Comparison of ENCODE assay signal across 1 cellular context in genomic region chr17:66192378-66192687, GRCh38.
TF ChIP-seq lines count a peak whose summit lies in the region.

No MANE protein-coding gene starts in this region.

TF ChIP-seq in HEK293, 187 proteins besides CTCF, POLR2A, EP300 and RAD21 (continued from another document):
- TF ChIP-seq ZNF488 (tag by site-specific recombination; IDR thresholded peaks at IDR 0.05): no peak
- TF ChIP-seq ZNF473 (tag by site-specific recombination; IDR thresholded peaks at IDR 0.05): no peak
- TF ChIP-seq ZNF768 (tag by site-specific recombination; IDR thresholded peaks at IDR 0.05): no peak
- no peak for TF ChIP-seq GLI2 (tag by site-specific recombination; IDR thresholded peaks at IDR 0.05; ENCODE audit: borderline replicate concordance, low read depth)
- no peak for TF ChIP-seq ZNF433 (tag by site-specific recombination; IDR thresholded peaks at IDR 0.05; ENCODE audit: low read depth)
- TF ChIP-seq ZNF544 (tag by site-specific recombination; IDR thresholded peaks at IDR 0.05): no peak
- no peak for TF ChIP-seq ZNF324 (tag by site-specific recombination; IDR thresholded peaks at IDR 0.05)
- TF ChIP-seq MYNN (tag by site-specific recombination; IDR thresholded peaks at IDR 0.05; ENCODE audit: borderline replicate concordance): no peak
- TF ChIP-seq ZNF623 (tag by site-specific recombination; IDR thresholded peaks at IDR 0.05): no peak
- TF ChIP-seq ZFP69B (tag by site-specific recombination; IDR thresholded peaks at IDR 0.05): no peak
- no peak for TF ChIP-seq KLF1 (tag by site-specific recombination; IDR thresholded peaks at IDR 0.05)
- TF ChIP-seq ZNF19 (tag by site-specific recombination; IDR thresholded peaks at IDR 0.05; ENCODE audit: low read depth): no peak
- no peak for TF ChIP-seq ZBTB7A (tag by site-specific recombination; IDR thresholded peaks at IDR 0.05; ENCODE audit: low read depth)
- TF ChIP-seq FEZF1 (tag by site-specific recombination; IDR thresholded peaks at IDR 0.05): no peak
- TF ChIP-seq SP3 (tag by site-specific recombination; IDR thresholded peaks at IDR 0.05): no peak
- TF ChIP-seq ZBTB17 (tag by site-specific recombination; IDR thresholded peaks at IDR 0.05): 0 out of 2 replicates have a peak, but pooled peaks have one; percentile 7
- TF ChIP-seq, protein P1, sequence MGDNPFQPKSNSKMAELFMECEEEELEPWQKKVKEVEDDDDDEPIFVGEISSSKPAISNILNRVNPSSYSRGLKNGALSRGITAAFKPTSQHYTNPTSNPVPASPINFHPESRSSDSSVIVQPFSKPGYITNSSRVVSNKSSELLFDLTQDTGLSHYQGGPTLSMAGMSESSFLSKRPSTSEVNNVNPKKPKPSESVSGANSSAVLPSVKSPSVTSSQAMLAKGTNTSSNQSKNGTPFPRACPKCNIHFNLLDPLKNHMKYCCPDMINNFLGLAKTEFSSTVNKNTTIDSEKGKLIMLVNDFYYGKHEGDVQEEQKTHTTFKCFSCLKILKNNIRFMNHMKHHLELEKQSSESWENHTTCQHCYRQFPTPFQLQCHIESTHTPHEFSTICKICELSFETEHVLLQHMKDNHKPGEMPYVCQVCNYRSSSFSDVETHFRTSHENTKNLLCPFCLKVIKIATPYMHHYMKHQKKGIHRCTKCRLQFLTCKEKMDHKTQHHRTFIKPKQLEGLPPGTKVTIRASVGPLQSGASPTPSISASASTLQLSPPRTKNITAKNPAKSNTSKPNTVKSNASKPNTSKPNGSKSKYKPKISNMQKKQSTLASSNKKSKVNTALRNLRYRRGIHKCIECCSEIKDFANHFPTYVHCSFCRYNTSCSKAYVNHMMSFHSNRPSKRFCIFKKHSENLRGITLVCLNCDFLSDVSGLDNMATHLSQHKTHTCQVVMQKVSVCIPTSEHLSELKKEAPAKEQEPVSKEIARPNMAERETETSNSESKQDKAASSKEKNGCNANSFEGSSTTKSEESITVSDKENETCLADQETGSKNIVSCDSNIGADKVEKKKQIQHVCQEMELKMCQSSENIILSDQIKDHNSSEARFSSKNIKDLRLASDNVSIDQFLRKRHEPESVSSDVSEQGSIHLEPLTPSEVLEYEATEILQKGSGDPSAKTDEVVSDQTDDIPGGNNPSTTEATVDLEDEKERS (tag by site-specific recombination; IDR thresholded peaks at IDR 0.05): no peak
- no peak for TF ChIP-seq ZNF843 (tag by site-specific recombination; IDR thresholded peaks at IDR 0.05)
- TF ChIP-seq ZNF10 (tag by site-specific recombination; IDR thresholded peaks at IDR 0.05): no peak
- no peak for TF ChIP-seq ZNF645 (tag by site-specific recombination; IDR thresholded peaks at IDR 0.05)
- peak; percentile 98 for TF ChIP-seq ZBTB48 (tag by site-specific recombination; IDR thresholded peaks at IDR 0.05)
- TF ChIP-seq ZNF585B (tag by site-specific recombination; IDR thresholded peaks at IDR 0.05): no peak
- no peak for TF ChIP-seq ZNF561 (tag by site-specific recombination; IDR thresholded peaks at IDR 0.05; ENCODE audit: borderline replicate concordance)
- TF ChIP-seq, protein P2, sequence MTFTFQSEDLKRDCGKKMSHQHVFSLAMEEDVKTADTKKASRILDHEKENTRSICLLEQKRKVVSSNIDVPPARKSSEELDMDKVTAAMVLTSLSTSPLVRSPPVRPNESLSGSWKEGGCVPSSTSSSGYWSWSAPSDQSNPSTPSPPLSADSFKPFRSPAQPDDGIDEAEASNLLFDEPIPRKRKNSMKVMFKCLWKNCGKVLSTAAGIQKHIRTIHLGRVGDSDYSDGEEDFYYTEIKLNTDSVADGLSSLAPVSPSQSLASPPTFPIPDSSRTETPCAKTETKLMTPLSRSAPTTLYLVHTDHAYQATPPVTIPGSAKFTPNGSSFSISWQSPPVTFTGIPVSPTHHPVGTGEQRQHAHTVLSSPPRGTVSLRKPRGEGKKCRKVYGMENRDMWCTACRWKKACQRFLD (tag by site-specific recombination; IDR thresholded peaks at IDR 0.05): no peak
- no peak for TF ChIP-seq ZNF391 (tag by site-specific recombination; IDR thresholded peaks at IDR 0.05; ENCODE audit: borderline replicate concordance, low read depth)
- no peak for TF ChIP-seq ZNF221 (tag by site-specific recombination; IDR thresholded peaks at IDR 0.05; ENCODE audit: borderline replicate concordance)
TF ChIP-seq in HEK293: peak in this region for 6.
